In genomic region chr1:8486047-8486446, GRCh38 we compare ENCODE assay signal across 27 cellular contexts.
"Had no signal": no experiment of that assay in that cellular context is flagged by ENCODE, and none has a peak within 500 bp of the region (broad histone marks: within the 10 kb centered on the region; RNA-seq: fewer than 3 reads in every experiment).

No MANE protein-coding gene starts in this region.

- DNase-seq: colonic mucosa; cortex of kidney; effector CD8-positive, alpha-beta T cell; effector memory CD8-positive, alpha-beta T cell; endodermal cell; erythroblast; esophagus squamous epithelium; foreskin fibroblast; foreskin melanocyte; glutamatergic neuron; head of caudate nucleus; heart right ventricle; hippocampal formation; islet precursor cell; kidney; kidney glomerular epithelial cell; left colon; left lung; left ventricle myocardium superior; lower lobe of right lung; mesenchymal stem cell; mucosa of descending colon; naive B cell had no signal

- H3K36me3 ChIP-seq: colonic mucosa, left lung, lower lobe of right lung had no signal

- H3K4me3 ChIP-seq: colonic mucosa, esophagus squamous epithelium, heart right ventricle, left lung, lower lobe of right lung, mucosa of descending colon had no signal

- ATAC-seq: effector memory CD8-positive, alpha-beta T cell; esophagus mucosa; heart right ventricle; left colon; left lung; left ventricle myocardium superior; lower lobe of right lung; mucosa of descending colon had no signal

- H3K27ac Mint-ChIP-seq: dendritic cell treated with granulocyte-macrophage colony-stimulating factor and Interleukin-4, amounts not matched to agents 40 ng/mL and 50 ng/mL, for 4 days; effector memory CD8-positive, alpha-beta T cell; endodermal cell; mesothelial cell of epicardium had no signal

- H3K4me3 Mint-ChIP-seq: dendritic cell treated with granulocyte-macrophage colony-stimulating factor and Interleukin-4, amounts not matched to agents 40 ng/mL and 50 ng/mL, for 4 days; effector memory CD8-positive, alpha-beta T cell; endodermal cell; mesothelial cell of epicardium; naive B cell had no signal

- H3K4me1 ChIP-seq: colonic mucosa, lower lobe of right lung had no signal

- H3K27me3 Mint-ChIP-seq: dendritic cell treated with granulocyte-macrophage colony-stimulating factor and Interleukin-4, amounts not matched to agents 40 ng/mL and 50 ng/mL, for 4 days; effector memory CD8-positive, alpha-beta T cell; naive B cell had no signal

- H3K27ac ChIP-seq: colonic mucosa, epithelial cell of prostate, esophagus squamous epithelium, heart right ventricle, left lung, lower lobe of right lung had no signal

- H3K4me1 Mint-ChIP-seq: endodermal cell had no signal

- H3K27me3 ChIP-seq: colonic mucosa, esophagus squamous epithelium, heart right ventricle, left lung had no signal

- H3K9me3 Mint-ChIP-seq: dendritic cell treated with granulocyte-macrophage colony-stimulating factor and Interleukin-4, amounts not matched to agents 40 ng/mL and 50 ng/mL, for 4 days; effector memory CD8-positive, alpha-beta T cell; endodermal cell; naive B cell had no signal

- H3K9me3 ChIP-seq: colonic mucosa, esophagus squamous epithelium, heart right ventricle, left lung, lower lobe of right lung, mucosa of descending colon had no signal
